28 cellular contexts compared by ENCODE assay signal in the genomic region with DNA sequence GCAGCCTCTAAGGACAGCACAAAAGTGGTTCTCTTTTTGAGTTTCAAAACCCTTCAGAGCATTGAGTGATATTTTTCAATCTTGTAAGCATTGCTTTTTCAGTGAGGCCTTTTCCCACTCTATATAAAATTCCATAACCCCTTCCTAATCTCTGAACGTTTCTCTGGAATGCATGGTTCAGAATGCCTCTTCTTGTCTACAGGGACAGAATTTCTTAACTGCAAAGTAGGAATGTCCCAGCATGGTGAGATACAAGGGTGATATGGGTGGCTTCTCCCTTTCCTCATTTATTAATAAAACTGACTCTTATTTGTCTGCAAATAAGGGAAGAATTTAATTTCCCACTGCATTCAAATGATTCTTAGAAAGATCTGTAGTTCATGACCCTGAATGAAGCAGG.
"Had no signal": no experiment of that assay in that cellular context is flagged by ENCODE, and none has a peak within 500 bp of the region (broad histone marks: within the 10 kb centered on the region; RNA-seq: fewer than 3 reads in every experiment).

No MANE protein-coding gene starts in this region.

- DNase-seq: activated B cell treated with CpG ODN at 0.5 μM for 24 hours; activated CD4-positive, alpha-beta T cell treated with anti-CD3 and anti-CD28 coated beads for 36 hours; activated CD4-positive, alpha-beta T cell treated with anti-CD3 and anti-CD28 coated beads, Interleukin-2, amount 50 U/mL, for 48 hours; activated CD8-positive, alpha-beta memory T cell treated with anti-CD3 and anti-CD28 coated beads, Interleukin-2, amount 50 U/mL, for 48 hours; activated effector memory CD4-positive, alpha-beta T cell treated with Interleukin-2 at 50 U/mL for 16 hours; activated naive CD4-positive, alpha-beta T cell treated with anti-CD3 and anti-CD28 coated beads, Interleukin-2, amount 50 U/mL, for 16 hours; activated naive CD8-positive, alpha-beta T cell treated with anti-CD3 and anti-CD28 coated beads, Interleukin-2, amount 50 U/mL, for 24 hours; activated T-cell treated with anti-CD3 and anti-CD28 coated beads, Interleukin-2, amount 50 U/mL, for 72 hours; aorta; effector memory CD4-positive, alpha-beta T cell; gastrocnemius medialis; hypothalamus; left ventricle myocardium inferior; mammary epithelial cell; midbrain; right lobe of liver; small intestine; stimulated activated CD4-positive, alpha-beta T cell treated with anti-CD3 and anti-CD28 coated beads, Interleukin-2, amount 100 ng/mL, for 24 hours; stimulated activated naive CD8-positive, alpha-beta T cell treated with anti-CD3 and anti-CD28 coated beads, Interleukin-15, amount 100 ng/mL, for 72 hours; T-helper 1 cell; T-helper 9 cell; tibial artery had no signal

- H3K27me3 ChIP-seq: breast epithelium, gastrocnemius medialis, right lobe of liver, tibial artery had no signal

- H3K36me3 ChIP-seq: breast epithelium, gastrocnemius medialis, left ventricle myocardium inferior, right lobe of liver, tibial artery had no signal

- H3K79me2 ChIP-seq: parathyroid adenoma had no signal

- H3K9ac ChIP-seq: parathyroid adenoma had no signal

- FAIRE-seq: colon, small intestine had no signal

- H3K36me3 Mint-ChIP-seq: stimulated activated effector memory CD8-positive, alpha-beta T cell treated with anti-CD3 and anti-CD28 coated beads, Interleukin-12 subunit alpha, Interleukin-12 subunit beta, amount 100 ng/mL, for 72 hours had no signal

- H3K27me3 Mint-ChIP-seq: activated B cell treated with CpG ODN at 0.5 μM for 24 hours; activated CD4-positive, alpha-beta T cell treated with anti-CD3 and anti-CD28 coated beads for 36 hours; activated naive CD8-positive, alpha-beta T cell treated with anti-CD3 and anti-CD28 coated beads, Interleukin-2, amount 50 U/mL, for 24 hours; central memory CD8-positive, alpha-beta T cell; natural killer cell treated with Interleukin-12 subunit alpha and Interleukin-12 subunit beta and Interleukin-15 and Interleukin-18, amount 100 ng/mL, for 72 hours; stimulated activated naive CD8-positive, alpha-beta T cell treated with anti-CD3 and anti-CD28 coated beads, Interleukin-15, amount 100 ng/mL, for 72 hours had no signal

- H2AFZ ChIP-seq: parathyroid adenoma had no signal

- H3K9me3 ChIP-seq: breast epithelium, gastrocnemius medialis, right lobe of liver, tibial artery had no signal

- H3K27ac Mint-ChIP-seq: activated B cell treated with CpG ODN at 0.5 μM for 24 hours; activated CD4-positive, alpha-beta T cell treated with anti-CD3 and anti-CD28 coated beads for 36 hours; activated naive CD8-positive, alpha-beta T cell treated with anti-CD3 and anti-CD28 coated beads, Interleukin-2, amount 50 U/mL, for 24 hours; activated T-cell treated with anti-CD3 and anti-CD28 coated beads, Interleukin-2, amount 50 U/mL, for 72 hours; natural killer cell treated with Interleukin-12 subunit alpha and Interleukin-12 subunit beta and Interleukin-15 and Interleukin-18, amount 100 ng/mL, for 72 hours; stimulated activated effector memory CD8-positive, alpha-beta T cell treated with anti-CD3 and anti-CD28 coated beads, Interleukin-12 subunit alpha, Interleukin-12 subunit beta, amount 100 ng/mL, for 72 hours had no signal

- H3K4me3 ChIP-seq: breast epithelium, gastrocnemius medialis, left ventricle myocardium inferior, right lobe of liver, tibial artery had no signal

- H3K27ac ChIP-seq: breast epithelium, gastrocnemius medialis, left ventricle myocardium inferior, parathyroid adenoma, right lobe of liver, tibial artery had no signal

- H3K4me1 ChIP-seq: breast epithelium, gastrocnemius medialis, parathyroid adenoma, right lobe of liver had no signal

- H3K4me1 Mint-ChIP-seq: activated CD4-positive, alpha-beta T cell treated with anti-CD3 and anti-CD28 coated beads for 36 hours; activated naive CD8-positive, alpha-beta T cell treated with anti-CD3 and anti-CD28 coated beads, Interleukin-2, amount 50 U/mL, for 24 hours; stimulated activated effector memory CD8-positive, alpha-beta T cell treated with anti-CD3 and anti-CD28 coated beads, Interleukin-12 subunit alpha, Interleukin-12 subunit beta, amount 100 ng/mL, for 72 hours; stimulated activated naive CD8-positive, alpha-beta T cell treated with anti-CD3 and anti-CD28 coated beads, Interleukin-15, amount 100 ng/mL, for 72 hours had no signal

- H3K4me3 Mint-ChIP-seq: activated B cell treated with CpG ODN at 0.5 μM for 24 hours; activated CD4-positive, alpha-beta T cell treated with anti-CD3 and anti-CD28 coated beads for 36 hours; activated naive CD8-positive, alpha-beta T cell treated with anti-CD3 and anti-CD28 coated beads, Interleukin-2, amount 50 U/mL, for 24 hours; activated T-cell treated with anti-CD3 and anti-CD28 coated beads, Interleukin-2, amount 50 U/mL, for 72 hours; central memory CD8-positive, alpha-beta T cell; natural killer cell treated with Interleukin-12 subunit alpha and Interleukin-12 subunit beta and Interleukin-15 and Interleukin-18, amount 100 ng/mL, for 72 hours; stimulated activated effector memory CD8-positive, alpha-beta T cell treated with anti-CD3 and anti-CD28 coated beads, Interleukin-12 subunit alpha, Interleukin-12 subunit beta, amount 100 ng/mL, for 72 hours; stimulated activated naive CD8-positive, alpha-beta T cell treated with anti-CD3 and anti-CD28 coated beads, Interleukin-15, amount 100 ng/mL, for 72 hours had no signal

- H3K9me3 Mint-ChIP-seq: activated B cell treated with CpG ODN at 0.5 μM for 24 hours; natural killer cell treated with Interleukin-12 subunit alpha and Interleukin-12 subunit beta and Interleukin-15 and Interleukin-18, amount 100 ng/mL, for 72 hours; stimulated activated effector memory CD8-positive, alpha-beta T cell treated with anti-CD3 and anti-CD28 coated beads, Interleukin-12 subunit alpha, Interleukin-12 subunit beta, amount 100 ng/mL, for 72 hours had no signal
